14 cellular contexts compared by ENCODE assay signal in the genomic region with DNA sequence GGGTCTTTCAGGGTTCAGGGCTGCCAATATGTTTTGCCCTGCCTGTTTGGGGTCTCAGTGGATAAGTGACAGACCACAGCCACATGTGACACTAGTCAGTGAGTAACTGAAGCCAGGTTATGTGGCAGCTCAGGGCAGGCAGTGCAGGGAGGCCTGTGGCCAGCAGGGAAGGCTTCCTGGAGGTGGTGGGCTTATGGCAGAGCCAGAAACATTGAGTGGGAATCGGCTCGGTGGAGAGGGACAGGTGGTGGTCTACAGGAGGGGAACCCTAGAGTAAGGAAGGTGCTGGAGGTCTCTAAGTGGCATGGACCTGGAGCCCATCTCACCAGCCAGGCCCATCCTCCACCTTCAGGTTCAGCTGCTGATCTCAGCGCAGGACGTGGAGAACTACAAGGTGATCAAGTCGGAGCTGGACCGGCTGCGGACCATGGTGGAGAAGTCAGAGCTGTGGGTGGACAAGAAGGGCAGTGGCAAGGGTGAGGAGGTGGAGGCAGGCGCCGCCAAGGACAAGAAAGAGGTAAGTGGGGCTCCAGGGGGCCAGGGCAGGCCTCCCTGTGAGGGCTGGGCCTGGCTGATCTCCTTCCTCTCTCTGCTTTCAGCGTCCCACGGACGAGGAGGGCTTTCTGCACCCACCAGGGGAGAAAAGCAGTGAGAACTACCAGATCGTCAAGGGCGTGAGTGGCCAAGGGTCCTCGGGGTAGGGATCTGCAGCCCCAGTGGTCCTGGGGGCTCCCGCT. TPM values are rescaled to one million over a fixed set of nuclear protein-coding genes. Genes with fewer than 3 reads are reported as not detected.
DNase-seq lines count a peak whose midpoint lies in the region; ATAC-seq and TF ChIP-seq lines count a peak whose summit lies in the region.
"Had no signal": no experiment of that assay in that cellular context is flagged by ENCODE, and none has a peak within 500 bp of the region (broad histone marks: within the 10 kb centered on the region; RNA-seq: fewer than 3 reads in every experiment).

No MANE protein-coding gene starts in this region.

- no peaks in the 10 kb centered on the region for H3K9me2 ChIP-seq in GM23248 (ENCODE audit: insufficient read depth)

- no peaks in the 10 kb centered on the region for H3K27me3 ChIP-seq in GM23248 (replicated peaks; ENCODE audit: insufficient read depth)
- H3K27me3 ChIP-seq in fibroblast of lung (ENCODE audit: control insufficient read depth, insufficient read depth, low read length), result no peaks in the 10 kb centered on the region
- H3K27me3 ChIP-seq in WERI-Rb-1 (ENCODE audit: insufficient read depth, low read depth, severe bottlenecking), result no peaks in the 10 kb centered on the region

- H3K36me3 ChIP-seq in GM23248 (ENCODE audit: low read depth), result no peaks in the 10 kb centered on the region
- H3K36me3 ChIP-seq in fibroblast of lung (ENCODE audit: control insufficient read depth, insufficient read depth, low read length), result peaks cover 33% of the 10 kb centered on the region
- peaks cover 93% of the 10 kb centered on the region for H3K36me3 ChIP-seq in WERI-Rb-1

- peak overlapping the region; percentile 32 for H3K4me2 ChIP-seq in GM23248 (ENCODE audit: unreplicated experiment)
- H3K4me2 ChIP-seq in fibroblast of lung (ENCODE audit: extremely low read depth, insufficient read depth, low read length), result peak overlapping the region; percentile 25

- H3K27me3 Mint-ChIP-seq in T-helper 17 cell, result no peaks in the 10 kb centered on the region
- no peaks in the 10 kb centered on the region for H3K27me3 Mint-ChIP-seq in progenitor cell of endocrine pancreas

- in situ Hi-C loops in GM23248 (cut with MboI), result no loop called here

- H3K4me3 Mint-ChIP-seq in T-helper 17 cell (peak overlapping the region; percentile 28), progenitor cell of endocrine pancreas (ENCODE audit: low read depth) (no peak overlapping the region)
- H3K4me3 Mint-ChIP-seq: H9 had no signal

- no peaks in the 10 kb centered on the region for H3K9me3 ChIP-seq in GM23248 (ENCODE audit: low read depth)
- no peaks in the 10 kb centered on the region for H3K9me3 ChIP-seq in T-helper 17 cell (ENCODE audit: control insufficient read depth, low read length, poor library complexity, severe bottlenecking)
- H3K9me3 ChIP-seq in fibroblast of lung (ENCODE audit: control insufficient read depth, insufficient read depth, low read depth, low read length), result no peaks in the 10 kb centered on the region
- H3K9me3 ChIP-seq in WERI-Rb-1 (ENCODE audit: severe bottlenecking), result no peaks in the 10 kb centered on the region

- DNase-seq in GM23248 (no peak), T-helper 17 cell (no peak), fibroblast of lung (ENCODE audit: low read depth in 2 of 2) (no peak), progenitor cell of endocrine pancreas (ENCODE audit: low spot score, unreplicated experiment) (no peak), DMS 273 treated with DMSO at 0.1 percent for 48 hours (lab: John Stamatoyannopoulos, UW) (no peak), WERI-Rb-1 (no peak)
- DNase-seq: DMS153, H9, MV-4-11, NCI-H1417 treated with DMSO at 0.1 percent for 48 hours, NCI-H2029 treated with DMSO at 0.1 percent for 48 hours, NCI-H510A treated with DMSO at 0.1 percent for 48 hours, SIG-M5 had no signal

- ATAC-seq in T-helper 17 cell, result no peak
- no peak for ATAC-seq in GM19351 (IDR thresholded peaks at IDR 0.05; ENCODE audit: unreplicated experiment)

- peaks cover 20% of the 10 kb centered on the region; the same call in 1 of the 2 replicates for H3F3A ChIP-seq in GM23248 (ENCODE audit: insufficient read depth)

- no peak overlapping the region for H3K27ac Mint-ChIP-seq in T-helper 17 cell
- peak overlapping the region; percentile 90 for H3K27ac Mint-ChIP-seq in progenitor cell of endocrine pancreas

- H3K79me2 ChIP-seq in GM23248 (ENCODE audit: insufficient read depth) (no peaks in the 10 kb centered on the region), fibroblast of lung (ENCODE audit: control insufficient read depth, insufficient read depth, low read length) (no peaks in the 10 kb centered on the region)

- 57 to 67% methylated on average over 12 to 16 of the region's 16 CpGs for WGBS in GM23248 (ENCODE audit: low coverage in 1 of 2, low lambda C conversion rate in 2 of 2, missing lambda C conversion rate in 2 of 2), 2 experiments

- no peak overlapping the region for H2AFZ ChIP-seq in GM23248
- H2AFZ ChIP-seq in fibroblast of lung (ENCODE audit: low read length), result no peak overlapping the region

- no peak overlapping the region for H3K4me3 ChIP-seq in GM23248
- H3K4me3 ChIP-seq in fibroblast of lung (replicated peaks in 1 of 4; ENCODE audit: control extremely low read depth in 1 of 4, insufficient read depth in 1 of 4, low read depth in 3 of 4, low read length in 4 of 4), result no peak overlapping the region
- no peak overlapping the region for H3K4me3 ChIP-seq in WERI-Rb-1 (ENCODE audit: low read depth, low read length)

- peak overlapping the region; percentile 43 for H3K27ac ChIP-seq in GM23248
- H3K27ac ChIP-seq in fibroblast of lung (ENCODE audit: insufficient read depth, low read length), result peak overlapping the region; percentile 20
- no peak overlapping the region for H3K27ac ChIP-seq in WERI-Rb-1

- TF ChIP-seq CTCF in fibroblast of lung (conservative IDR thresholded peaks at IDR 0.05 in 1 of 2, IDR thresholded peaks at IDR 0.05 in 1 of 2; ENCODE audit: low read depth in 1 of 2, low read length in 2 of 2), result no peak
- no peak for TF ChIP-seq CTCF in progenitor cell of endocrine pancreas (IDR thresholded peaks at IDR 0.05; ENCODE audit: unreplicated experiment)
- no peak for TF ChIP-seq CTCF in WERI-Rb-1 (IDR thresholded peaks at IDR 0.05; ENCODE audit: low read depth, low read length)

- H3K9me3 Mint-ChIP-seq in progenitor cell of endocrine pancreas (ENCODE audit: low read depth), result no peaks in the 10 kb centered on the region
- H3K9me3 Mint-ChIP-seq: H9 had no signal

- H3K9ac ChIP-seq in GM23248, result peak overlapping the region; percentile 10; the same call in 1 of the 2 replicates
- H3K9ac ChIP-seq in fibroblast of lung (ENCODE audit: insufficient read depth, low read length), result peak overlapping the region; percentile 2

- H4K20me1 ChIP-seq in GM23248 (ENCODE audit: insufficient read depth) (no peaks in the 10 kb centered on the region), fibroblast of lung (ENCODE audit: control insufficient read depth, extremely low read depth, insufficient read depth, low read length) (no peaks in the 10 kb centered on the region)

- H3K4me1 ChIP-seq in GM23248 (ENCODE audit: insufficient read depth), result peaks cover 38% of the 10 kb centered on the region
- H3K4me1 ChIP-seq in fibroblast of lung (ENCODE audit: control insufficient read depth, extremely low read depth, insufficient read depth, low read length), result peaks cover 23% of the 10 kb centered on the region

- no peaks in the 10 kb centered on the region for H3K4me1 Mint-ChIP-seq in T-helper 17 cell
- no peaks in the 10 kb centered on the region for H3K4me1 Mint-ChIP-seq in progenitor cell of endocrine pancreas (ENCODE audit: low read depth)

- H3K36me3 Mint-ChIP-seq in T-helper 17 cell (ENCODE audit: low read depth) (peaks cover 15% of the 10 kb centered on the region), progenitor cell of endocrine pancreas (ENCODE audit: insufficient read depth) (peaks cover 13% of the 10 kb centered on the region)

RNA-seq across cellular contexts. Expression of a gene that starts 34.9 kb away (rescaled TPM):
- 11.4 and 31.7 TPM in 2 replicates for total RNA-seq in GM23248 (2014; rRNA removed; shearing (Covaris generic))
- polyA plus RNA-seq in GM23248 (2016; fragmentation: Nextera tagmentation; extraction: Ambion mirVana) (134 and 138 TPM in 2 replicates), fibroblast of lung (33.8 and 48.3 TPM in 2 replicates)
- total RNA-seq in T-helper 17 cell (10 to 100 TPM; 17.3 to 19.8 TPM), fibroblast of lung (22.9 and 36.5 TPM in 2 replicates), progenitor cell of endocrine pancreas (97.2 and 99.4 TPM in 2 replicates)
- 154 and 209 TPM in 2 replicates for polyA plus RNA-seq in fibroblast of lung (2012)
- 11.2 and 13.9 TPM in 2 replicates for polyA minus RNA-seq in fibroblast of lung (ENCODE audit: low replicate concordance)

RNA-seq across cellular contexts. Expression of a gene that starts 55.5 kb away (rescaled TPM):
- total RNA-seq in GM23248 (2014; rRNA removed; shearing (Covaris generic)), result 10.4 and 14.3 TPM in 2 replicates
- polyA plus RNA-seq in GM23248 (2016; fragmentation: Nextera tagmentation; extraction: Ambion mirVana) (4.8 and 4.9 TPM in 2 replicates), fibroblast of lung (9.6 and 36.8 TPM in 2 replicates)
- total RNA-seq in T-helper 17 cell (10 to 100 TPM; 48.1 to 48.3 TPM), fibroblast of lung (19.3 and 43.4 TPM in 2 replicates), progenitor cell of endocrine pancreas (28.3 and 30.4 TPM in 2 replicates)
- 10.7 and 32.5 TPM in 2 replicates for polyA plus RNA-seq in fibroblast of lung (2012)
- 54.5 and 173 TPM in 2 replicates for polyA minus RNA-seq in fibroblast of lung (ENCODE audit: low replicate concordance)
